Comparison of ENCODE assay signal across 8 cellular contexts in the genomic region with DNA sequence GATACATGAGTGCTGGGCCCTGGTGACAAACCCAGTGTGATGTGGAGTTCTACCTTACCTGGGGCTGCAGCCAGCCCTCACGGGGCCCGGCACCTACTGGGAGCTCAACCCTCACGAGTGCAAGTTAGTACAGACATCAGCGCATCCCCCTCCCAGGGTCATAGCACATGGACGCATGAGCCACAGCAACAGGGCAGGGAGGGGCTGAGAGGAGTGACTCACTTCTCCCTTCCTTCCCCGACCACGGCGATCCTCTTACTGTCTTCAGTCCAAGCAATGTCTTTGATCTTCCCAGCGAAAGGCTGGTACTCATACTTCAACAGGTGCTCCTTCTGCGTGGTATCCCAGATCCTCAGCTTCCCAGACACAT. TPM values are rescaled to one million over a fixed set of nuclear protein-coding genes. Genes with fewer than 3 reads are reported as not detected.
A peak's percentile ranks its signal among the peaks of the same experiment; 100 is the strongest.
DNase-seq lines count a peak whose midpoint lies in the region; ATAC-seq and TF ChIP-seq lines count a peak whose summit lies in the region.

No MANE protein-coding gene starts in this region.

- H3K27me3 ChIP-seq in CD4-positive, alpha-beta T cell (ENCODE audit: control insufficient read depth, insufficient read depth, low read length), result no peaks in the 10 kb centered on the region
- no peaks in the 10 kb centered on the region for H3K27me3 ChIP-seq in adrenal gland

- H3K27ac Mint-ChIP-seq in CD4-positive, alpha-beta T cell, result peak overlapping the region; percentile 99
- peak overlapping the region; percentile 70 to 96 (median 92) for H3K27ac Mint-ChIP-seq in naive thymus-derived CD8-positive, alpha-beta T cell
- no peak overlapping the region for H3K27ac Mint-ChIP-seq in WTC11

- H3K4me3 ChIP-seq in NB4 (ENCODE audit: low read depth, low read length) (no peak overlapping the region), adrenal gland (no peak overlapping the region)

- peaks cover 27 to 60% of the 10 kb centered on the region in 2 donors for H3K4me1 ChIP-seq in adrenal gland (replicated peaks in 1 of 2)

- TF ChIP-seq CTCF in CD4-positive, alpha-beta T cell (IDR thresholded peaks at IDR 0.05), result no peak
- TF ChIP-seq CTCF in NB4 (IDR thresholded peaks at IDR 0.05; ENCODE audit: low read depth, low read length) (no peak), adrenal gland (IDR thresholded peaks at IDR 0.05) (no peak), WTC11 (IDR thresholded peaks at IDR 0.05) (no peak)

- H3K36me3 ChIP-seq in adrenal gland (replicated peaks in 1 of 2), result peaks cover 0 to 49% of the 10 kb centered on the region in 2 donors

- H3K27ac ChIP-seq in CD4-positive, alpha-beta T cell (ENCODE audit: low read depth, low read length), result peak overlapping the region; percentile 55
- peak overlapping the region in 3 of 5 donors; percentile 29 to 92 (median 57) for H3K27ac ChIP-seq in adrenal gland

- no peak for TF ChIP-seq POLR2A in NB4 (IDR thresholded peaks at IDR 0.05; ENCODE audit: extremely low read depth, insufficient read length)
- peak in 1 of 2 donors; percentile 17 for TF ChIP-seq POLR2A in adrenal gland (IDR thresholded peaks at IDR 0.05)

- no peaks in the 10 kb centered on the region for H3K9me3 Mint-ChIP-seq in CD4-positive, alpha-beta T cell
- no peaks in the 10 kb centered on the region for H3K9me3 Mint-ChIP-seq in naive thymus-derived CD8-positive, alpha-beta T cell
- no peaks in the 10 kb centered on the region for H3K9me3 Mint-ChIP-seq in WTC11

- peaks cover 100% of the 10 kb centered on the region for H3K4me1 Mint-ChIP-seq in CD4-positive, alpha-beta T cell (ENCODE audit: low read depth)
- peaks cover 52 to 99% (median 97%) of the 10 kb centered on the region in 4 donors for H3K4me1 Mint-ChIP-seq in naive thymus-derived CD8-positive, alpha-beta T cell
- H3K4me1 Mint-ChIP-seq in WTC11, result peaks cover 34% of the 10 kb centered on the region

- H3K36me3 Mint-ChIP-seq in CD4-positive, alpha-beta T cell (ENCODE audit: low read depth), result peaks cover 100% of the 10 kb centered on the region
- H3K36me3 Mint-ChIP-seq in naive thymus-derived CD8-positive, alpha-beta T cell, result peaks cover 0 to 87% (median 10%) of the 10 kb centered on the region in 3 donors
- peaks cover 69% of the 10 kb centered on the region for H3K36me3 Mint-ChIP-seq in WTC11

- no peaks in the 10 kb centered on the region for H3K27me3 Mint-ChIP-seq in CD4-positive, alpha-beta T cell
- no peaks in the 10 kb centered on the region for H3K27me3 Mint-ChIP-seq in naive thymus-derived CD8-positive, alpha-beta T cell
- H3K27me3 Mint-ChIP-seq in WTC11 (ENCODE audit: low read depth), result no peaks in the 10 kb centered on the region

- intact Hi-C loops in CD4-positive, alpha-beta T cell (cut with DNase I, micrococcal nuclease), result loop anchor here (1.0 to 5.0 kb wide), 2 partner anchors 18 to 81 kb away; a partner anchor contains a TSS
- intact Hi-C loops in adrenal gland (cut with DNase I), result no loop called here
- intact Hi-C loops in sciatic nerve (cut with DNase I), result no loop called here

- no peak for ATAC-seq in CD4-positive, alpha-beta T cell (ENCODE audit: poor library complexity)
- ATAC-seq in naive thymus-derived CD8-positive, alpha-beta T cell, result no peak
- ATAC-seq in sciatic nerve, result no peak
- ATAC-seq in WTC11, result no peak
- no peak for ATAC-seq in GM21786 (IDR thresholded peaks at IDR 0.05; ENCODE audit: unreplicated experiment)

- POLR2A ChIA-PET in CD4-positive, alpha-beta T cell (lab: Charles Lee), result interaction anchor here (7.6 kb wide), 1 partner anchor 20 kb away, joined by 126 read pairs; a partner anchor contains a TSS
- POLR2A ChIA-PET in naive thymus-derived CD8-positive, alpha-beta T cell (lab: Charles Lee), result interaction anchor here (17.3 kb wide), 1 partner anchor 17 kb away, joined by 349 read pairs; a partner anchor contains a TSS
- POLR2A ChIA-PET in WTC11 (lab: Charles Lee), result interaction anchor here (0.9 kb wide), 1 partner anchor 9 kb away, joined by 3 read pairs; no protein-coding TSS in a partner anchor

- H3K9me3 ChIP-seq in CD4-positive, alpha-beta T cell (ENCODE audit: control insufficient read depth, low read length), result no peaks in the 10 kb centered on the region
- H3K9me3 ChIP-seq in adrenal gland (replicated peaks in 1 of 3), result no peaks in the 10 kb centered on the region

- peak in 2 of 10 experiments; percentile 33 to 42 for DNase-seq in CD4-positive, alpha-beta T cell
- DNase-seq in NB4 (ENCODE audit: low read depth) (peak; percentile 46), adrenal gland (peak; percentile 73 to 92 (median 79)), NCI-H1105 (lab: John Stamatoyannopoulos, UW) (no peak), sciatic nerve (ENCODE audit: low spot score) (no peak), WTC11 (ENCODE audit: low spot score) (no peak)
- DNase-seq in naive thymus-derived CD8-positive, alpha-beta T cell, result no peak

- CTCF ChIA-PET in CD4-positive, alpha-beta T cell (lab: Charles Lee), result no interaction called here
- CTCF ChIA-PET in WTC11 (lab: Charles Lee), result no interaction called here

- WGBS in adrenal gland, 4 donors, result 35 to 53% (median 42%) methylated on average over 4 to 10 of the region's 10 CpGs

- H3K4me3 Mint-ChIP-seq in CD4-positive, alpha-beta T cell, result no peak overlapping the region
- peak overlapping the region in 6 of 10 donors; percentile 22 to 65 (median 42) for H3K4me3 Mint-ChIP-seq in naive thymus-derived CD8-positive, alpha-beta T cell
- no peak overlapping the region for H3K4me3 Mint-ChIP-seq in WTC11

TF ChIP-seq in WTC11, 78 proteins besides CTCF, POLR2A, EP300 and RAD21 (continues in another document):
- TF ChIP-seq GTF2I (CRISPR knock-in tag; conservative IDR thresholded peaks at IDR 0.05) (no peak), TCF7 (CRISPR knock-in tag; IDR thresholded peaks at IDR 0.05; ENCODE audit: low read depth) (no peak), NR1H2 (CRISPR knock-in tag; IDR thresholded peaks at IDR 0.05) (no peak), NFATC4 (CRISPR knock-in tag; IDR thresholded peaks at IDR 0.05) (no peak), NR2C2 (CRISPR knock-in tag; IDR thresholded peaks at IDR 0.05) (no peak), JUN (CRISPR knock-in tag; IDR thresholded peaks at IDR 0.05) (no peak), ZNF219 (CRISPR knock-in tag; IDR thresholded peaks at IDR 0.05; ENCODE audit: borderline replicate concordance) (no peak), OVOL2 (CRISPR knock-in tag; IDR thresholded peaks at IDR 0.05; ENCODE audit: borderline replicate concordance) (no peak)
- TF ChIP-seq, protein P1, sequence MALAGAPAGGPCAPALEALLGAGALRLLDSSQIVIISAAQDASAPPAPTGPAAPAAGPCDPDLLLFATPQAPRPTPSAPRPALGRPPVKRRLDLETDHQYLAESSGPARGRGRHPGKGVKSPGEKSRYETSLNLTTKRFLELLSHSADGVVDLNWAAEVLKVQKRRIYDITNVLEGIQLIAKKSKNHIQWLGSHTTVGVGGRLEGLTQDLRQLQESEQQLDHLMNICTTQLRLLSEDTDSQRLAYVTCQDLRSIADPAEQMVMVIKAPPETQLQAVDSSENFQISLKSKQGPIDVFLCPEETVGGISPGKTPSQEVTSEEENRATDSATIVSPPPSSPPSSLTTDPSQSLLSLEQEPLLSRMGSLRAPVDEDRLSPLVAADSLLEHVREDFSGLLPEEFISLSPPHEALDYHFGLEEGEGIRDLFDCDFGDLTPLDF (CRISPR knock-in tag; IDR thresholded peaks at IDR 0.05), result no peak
- TF ChIP-seq, protein P2, sequence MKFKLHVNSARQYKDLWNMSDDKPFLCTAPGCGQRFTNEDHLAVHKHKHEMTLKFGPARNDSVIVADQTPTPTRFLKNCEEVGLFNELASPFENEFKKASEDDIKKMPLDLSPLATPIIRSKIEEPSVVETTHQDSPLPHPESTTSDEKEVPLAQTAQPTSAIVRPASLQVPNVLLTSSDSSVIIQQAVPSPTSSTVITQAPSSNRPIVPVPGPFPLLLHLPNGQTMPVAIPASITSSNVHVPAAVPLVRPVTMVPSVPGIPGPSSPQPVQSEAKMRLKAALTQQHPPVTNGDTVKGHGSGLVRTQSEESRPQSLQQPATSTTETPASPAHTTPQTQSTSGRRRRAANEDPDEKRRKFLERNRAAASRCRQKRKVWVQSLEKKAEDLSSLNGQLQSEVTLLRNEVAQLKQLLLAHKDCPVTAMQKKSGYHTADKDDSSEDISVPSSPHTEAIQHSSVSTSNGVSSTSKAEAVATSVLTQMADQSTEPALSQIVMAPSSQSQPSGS (CRISPR knock-in tag; IDR thresholded peaks at IDR 0.05; ENCODE audit: borderline replicate concordance, low read depth), result no peak
- TF ChIP-seq, protein P3, sequence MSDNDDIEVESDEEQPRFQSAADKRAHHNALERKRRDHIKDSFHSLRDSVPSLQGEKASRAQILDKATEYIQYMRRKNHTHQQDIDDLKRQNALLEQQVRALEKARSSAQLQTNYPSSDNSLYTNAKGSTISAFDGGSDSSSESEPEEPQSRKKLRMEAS (CRISPR knock-in tag; IDR thresholded peaks at IDR 0.05), result no peak

RNA-seq across cellular contexts. Expression of a gene that starts 17.8 kb away (rescaled TPM):
- 100 to 1,000 TPM; 197 to 198 TPM for total RNA-seq in CD4-positive, alpha-beta T cell
- 100 to 1,000 TPM in 7 of 8 donors, 10 to 100 TPM in 1; 84.4 to 219 (median 150) TPM for total RNA-seq in adrenal gland
- polyA plus RNA-seq in adrenal gland, result 100 to 1,000 TPM in 1 of 3 donors, 10 to 100 TPM in 2; 66.5 to 228 (median 67.6) TPM
- 100 to 1,000 TPM; 295 to 300 TPM for total RNA-seq in naive thymus-derived CD8-positive, alpha-beta T cell
- polyA plus RNA-seq in naive thymus-derived CD8-positive, alpha-beta T cell, result 100 to 1,000 TPM; 304 to 378 (median 322) TPM
- 264 TPM for total RNA-seq in sciatic nerve
- 288 to 306 TPM (median 288 TPM) in 3 replicates for total RNA-seq in WTC11 (2021)

Comparison
In these comparisons a context has a peak if more than half of its experiments do, and no peak if none do; other contexts are left out.
1. DNase-seq: peak in NB4 (single experiment) and adrenal gland (7 of 7); none in naive thymus-derived CD8-positive, alpha-beta T cell (0 of 10), NCI-H1105 (single experiment), sciatic nerve (single experiment) and WTC11 (single experiment).
2. H3K4me3 Mint-ChIP-seq: peak in naive thymus-derived CD8-positive, alpha-beta T cell (6 of 10); none in CD4-positive, alpha-beta T cell (single experiment) and WTC11 (single experiment).
3. intact Hi-C loops: an anchor here in CD4-positive, alpha-beta T cell (1.0 to 5.0 kb wide); none called in adrenal gland and sciatic nerve.